In the genomic region with DNA sequence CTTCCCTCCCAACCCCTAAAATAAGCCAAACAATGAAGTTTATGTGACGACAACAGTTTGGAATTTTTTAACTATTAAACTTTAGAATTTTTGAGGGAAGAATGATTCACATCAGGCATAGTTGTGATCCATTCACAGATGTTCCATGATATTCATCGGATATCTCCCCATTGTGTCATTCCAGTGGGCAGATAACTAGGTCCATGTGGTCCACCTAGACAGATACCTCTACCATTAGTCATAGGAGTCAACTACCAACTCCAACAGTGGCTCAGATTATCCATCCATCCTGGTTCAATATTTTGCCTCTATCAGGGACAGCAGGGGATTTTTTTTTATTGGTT, we compare ENCODE assay signal across 14 cellular contexts.
DNase-seq lines count a peak whose midpoint lies in the region; ATAC-seq, FAIRE-seq and TF ChIP-seq lines count a peak whose summit lies in the region.
"Had no signal": no experiment of that assay in that cellular context is flagged by ENCODE, and none has a peak within 500 bp of the region (broad histone marks: within the 10 kb centered on the region; RNA-seq: fewer than 3 reads in every experiment).

No MANE protein-coding gene starts in this region.

- H3K4me1 ChIP-seq in endodermal cell (ENCODE audit: control insufficient read depth, insufficient read depth, low read length) (no peaks in the 10 kb centered on the region), osteoblast (ENCODE audit: insufficient read depth, low read length) (peaks cover 54% of the 10 kb centered on the region), heart right ventricle (peaks cover 0 to 6% (median 0%) of the 10 kb centered on the region in 9 donors)

- H3K4me3 Mint-ChIP-seq in endodermal cell = peak overlapping the region; percentile 25
- H3K4me3 Mint-ChIP-seq in naive thymus-derived CD8-positive, alpha-beta T cell = no peak overlapping the region
- H3K4me3 Mint-ChIP-seq: immature natural killer cell; stimulated activated memory B cell treated with anti-CD40 and anti-IgM and Interleukin-4, amounts not matched to agents 10 μg/mL and 1 μg/mL and 100 μg/mL, for 72 hours had no signal

- no peak overlapping the region for H3K9ac ChIP-seq in endodermal cell (ENCODE audit: extremely low read depth, low read length, poor library complexity, severe bottlenecking)

- POLR2A ChIA-PET in naive thymus-derived CD8-positive, alpha-beta T cell (lab: Charles Lee) = no interaction called here

- ATAC-seq in naive thymus-derived CD8-positive, alpha-beta T cell = no peak
- ATAC-seq in heart right ventricle = no peak
- ATAC-seq in GM18520 (IDR thresholded peaks at IDR 0.05; ENCODE audit: unreplicated experiment) = no peak
- ATAC-seq in HG02970 (IDR thresholded peaks at IDR 0.05; ENCODE audit: low FRiP score, unreplicated experiment) = no peak
- ATAC-seq: stimulated activated memory B cell treated with anti-CD40 and anti-IgM and Interleukin-4, amounts not matched to agents 10 μg/mL and 1 μg/mL and 100 μg/mL, for 72 hours had no signal

- DNase-seq in ELR (ENCODE audit: low read depth) (peak; percentile 100), RCC 7860 (ENCODE audit: low spot score) (peak; percentile 96), endodermal cell (no peak), osteoblast (ENCODE audit: insufficient read length, low spot score, missing footprints) (peak; percentile 38), heart right ventricle (no peak)
- no peak for DNase-seq in naive thymus-derived CD8-positive, alpha-beta T cell
- DNase-seq: activated CD4-positive, alpha-beta T cell treated with anti-CD3 and anti-CD28 coated beads for 1 hour; effector CD4-positive, alpha-beta T cell; immature natural killer cell; NCI-H2081 treated with DMSO at 0.1 percent for 48 hours had no signal

- no peak for TF ChIP-seq CTCF in endodermal cell (conservative IDR thresholded peaks at IDR 0.05)
- TF ChIP-seq CTCF in osteoblast (IDR thresholded peaks at IDR 0.05; ENCODE audit: extremely low read depth, low read depth, low read length) = no peak
- TF ChIP-seq CTCF in heart right ventricle (IDR thresholded peaks at IDR 0.05) = no peak

- peak overlapping the region; percentile 79 for H3K27ac Mint-ChIP-seq in endodermal cell
- no peak overlapping the region for H3K27ac Mint-ChIP-seq in naive thymus-derived CD8-positive, alpha-beta T cell
- H3K27ac Mint-ChIP-seq: immature natural killer cell; stimulated activated memory B cell treated with anti-CD40 and anti-IgM and Interleukin-4, amounts not matched to agents 10 μg/mL and 1 μg/mL and 100 μg/mL, for 72 hours had no signal

- H3K27me3 Mint-ChIP-seq in endodermal cell (ENCODE audit: insufficient read depth) = peaks cover 28% of the 10 kb centered on the region
- H3K27me3 Mint-ChIP-seq in naive thymus-derived CD8-positive, alpha-beta T cell = peaks cover 0 to 2% (median 0%) of the 10 kb centered on the region in 5 donors
- H3K27me3 Mint-ChIP-seq: stimulated activated memory B cell treated with anti-CD40 and anti-IgM and Interleukin-4, amounts not matched to agents 10 μg/mL and 1 μg/mL and 100 μg/mL, for 72 hours had no signal

- H3K27me3 ChIP-seq in endodermal cell (ENCODE audit: control insufficient read depth, insufficient read depth, low read length, poor library complexity, severe bottlenecking) (no peaks in the 10 kb centered on the region), osteoblast (ENCODE audit: insufficient read depth, low read length) (no peaks in the 10 kb centered on the region), heart right ventricle (no peaks in the 10 kb centered on the region)

- H3K9me3 Mint-ChIP-seq in endodermal cell = no peaks in the 10 kb centered on the region
- no peaks in the 10 kb centered on the region for H3K9me3 Mint-ChIP-seq in naive thymus-derived CD8-positive, alpha-beta T cell
- H3K9me3 Mint-ChIP-seq: stimulated activated memory B cell treated with anti-CD40 and anti-IgM and Interleukin-4, amounts not matched to agents 10 μg/mL and 1 μg/mL and 100 μg/mL, for 72 hours had no signal

- no peaks in the 10 kb centered on the region for H4K20me1 ChIP-seq in osteoblast (ENCODE audit: insufficient read depth, low read length)

- H3K9me3 ChIP-seq in endodermal cell (ENCODE audit: control insufficient read depth, low read length) (no peaks in the 10 kb centered on the region), osteoblast (ENCODE audit: low read depth, low read length) (no peaks in the 10 kb centered on the region), heart right ventricle (no peaks in the 10 kb centered on the region)

- H3K79me2 ChIP-seq in osteoblast (ENCODE audit: insufficient read depth, low read length) = peaks cover 23% of the 10 kb centered on the region

- intact Hi-C loops in heart right ventricle (cut with DNase I) = no loop called here

- FAIRE-seq in RCC 7860 (lab: Jason Lieb, UNC) = peak; percentile 98
- FAIRE-seq: D721Med had no signal

- 80 to 86% methylated on average over 1 to 2 of the region's 2 CpGs for WGBS in endodermal cell (ENCODE audit: insufficient coverage in 1 of 2, insufficient read length in 1 of 2), 2 experiments
- WGBS in heart right ventricle, 2 donors = 79 to 82% methylated on average over 2 of the region's 2 CpGs

- peak overlapping the region; percentile 4 for H3K4me3 ChIP-seq in endodermal cell (ENCODE audit: low read length)
- H3K4me3 ChIP-seq in osteoblast (ENCODE audit: insufficient read depth, low read length) = no peak overlapping the region
- H3K4me3 ChIP-seq in heart right ventricle = no peak overlapping the region

- no peaks in the 10 kb centered on the region for H3K36me3 Mint-ChIP-seq in endodermal cell (ENCODE audit: low read depth)
- H3K36me3 Mint-ChIP-seq in naive thymus-derived CD8-positive, alpha-beta T cell = peaks cover 0 to 13% (median 5%) of the 10 kb centered on the region in 3 donors
- H3K36me3 Mint-ChIP-seq: immature natural killer cell had no signal

- no peak overlapping the region for H3K27ac ChIP-seq in endodermal cell (ENCODE audit: low read depth, low read length)
- peak overlapping the region; percentile 97 for H3K27ac ChIP-seq in osteoblast (ENCODE audit: low read depth, low read length)
- H3K27ac ChIP-seq in heart right ventricle = peak overlapping the region in 1 of 10 donors; percentile 13

- peak overlapping the region; percentile 5 for H3K4me2 ChIP-seq in osteoblast (ENCODE audit: insufficient read depth, low read length)

- H3K36me3 ChIP-seq in endodermal cell (ENCODE audit: control insufficient read depth, insufficient read depth, low read length) (no peaks in the 10 kb centered on the region), osteoblast (ENCODE audit: insufficient read depth, low read length) (peaks cover 46% of the 10 kb centered on the region), heart right ventricle (peaks cover 0 to 13% (median 0%) of the 10 kb centered on the region in 9 donors)

- H2AFZ ChIP-seq in osteoblast (ENCODE audit: low read length) = no peak overlapping the region

- H3K4me1 Mint-ChIP-seq in endodermal cell = peaks cover 37% of the 10 kb centered on the region
- no peaks in the 10 kb centered on the region for H3K4me1 Mint-ChIP-seq in naive thymus-derived CD8-positive, alpha-beta T cell
- H3K4me1 Mint-ChIP-seq: immature natural killer cell; stimulated activated memory B cell treated with anti-CD40 and anti-IgM and Interleukin-4, amounts not matched to agents 10 μg/mL and 1 μg/mL and 100 μg/mL, for 72 hours had no signal

Comparison
In these comparisons a context has a peak if more than half of its experiments do, and no peak if none do; other contexts are left out.
1. DNase-seq: peak in ELR (single experiment), RCC 7860 (single experiment) and osteoblast (single experiment); none in endodermal cell (single experiment), naive thymus-derived CD8-positive, alpha-beta T cell (0 of 10) and heart right ventricle (0 of 2).